In genomic region chr15:52529940-52530339, GRCh38 we compare ENCODE assay signal across 1 cellular context.
TF ChIP-seq lines count a peak whose summit lies in the region.

No MANE protein-coding gene starts in this region.

TF ChIP-seq in IMR-90, 13 proteins besides CTCF, POLR2A, EP300 and RAD21 (continued from another document):
- TF ChIP-seq RFX5 (IDR thresholded peaks at IDR 0.05; ENCODE audit: low read depth, low read length) (no peak), MAZ (IDR thresholded peaks at IDR 0.05; ENCODE audit: borderline replicate concordance, low read depth, low read length) (no peak)
